22 cellular contexts compared by ENCODE assay signal in the genomic region with DNA sequence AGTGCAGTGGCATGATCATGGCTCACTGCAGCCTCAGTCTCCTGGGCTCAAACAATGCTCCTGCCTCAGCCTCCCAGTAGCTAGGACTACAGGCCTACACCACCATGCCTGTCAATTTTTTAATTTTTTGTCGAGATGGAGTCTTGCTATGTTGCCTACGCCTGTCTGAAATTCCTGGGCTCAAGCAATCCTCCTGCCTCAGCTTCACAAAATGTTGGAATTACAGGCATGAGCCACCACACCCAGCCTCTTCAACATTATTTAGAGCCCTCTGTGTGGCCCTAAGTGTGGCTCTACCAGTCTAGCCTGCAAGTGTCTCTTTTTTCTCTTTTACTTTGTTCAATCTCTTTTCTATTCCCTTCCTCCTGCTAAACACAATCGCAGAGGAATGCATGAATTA.
"Had no signal": no experiment of that assay in that cellular context is flagged by ENCODE, and none has a peak within 500 bp of the region (broad histone marks: within the 10 kb centered on the region; RNA-seq: fewer than 3 reads in every experiment).

No MANE protein-coding gene starts in this region.

- H3K4me1 ChIP-seq: foreskin keratinocyte, lower lobe of right lung had no signal

- ATAC-seq: foreskin keratinocyte, gastroesophageal sphincter, heart left ventricle, left colon, left lobe of liver, left ventricle myocardium superior, lower lobe of right lung, mucosa of descending colon had no signal

- H3K36me3 ChIP-seq: esophagus muscularis mucosa, gastroesophageal sphincter, heart left ventricle, lower lobe of right lung had no signal

- H2AFZ ChIP-seq: hepatocyte had no signal

- H3K4me2 ChIP-seq: hepatocyte had no signal

- DNase-seq: dermis blood vessel endothelial cell; dorsolateral prefrontal cortex; effector CD4-positive, alpha-beta T cell; effector memory CD4-positive, alpha-beta T cell; foreskin keratinocyte; heart left ventricle; hypothalamus; immature natural killer cell; islet precursor cell; kidney; kidney glomerular epithelial cell; left colon; left ventricle myocardium superior; lower lobe of right lung; mesenchymal stem cell; mucosa of descending colon had no signal

- H3K4me3 Mint-ChIP-seq: immature natural killer cell, mesothelial cell of epicardium had no signal

- H3K79me2 ChIP-seq: hepatocyte had no signal

- H3K27ac Mint-ChIP-seq: immature natural killer cell, mesothelial cell of epicardium had no signal

- H3K27me3 ChIP-seq: dorsolateral prefrontal cortex, esophagus muscularis mucosa, foreskin keratinocyte, gastroesophageal sphincter, heart left ventricle, hepatocyte had no signal

- H3K4me3 ChIP-seq: coronary artery, dorsolateral prefrontal cortex, esophagus muscularis mucosa, gastroesophageal sphincter, heart left ventricle, hepatocyte, lower lobe of right lung, mucosa of descending colon had no signal

- H3K27ac ChIP-seq: coronary artery, esophagus muscularis mucosa, foreskin keratinocyte, gastroesophageal sphincter, heart left ventricle, hepatocyte, lower lobe of right lung had no signal

- H3K4me1 Mint-ChIP-seq: immature natural killer cell had no signal

- H3K9me3 ChIP-seq: esophagus muscularis mucosa, gastroesophageal sphincter, lower lobe of right lung, mucosa of descending colon had no signal

- H3K36me3 Mint-ChIP-seq: immature natural killer cell, mesothelial cell of epicardium had no signal
